In genomic region chr9:30519756-30520155, GRCh38 we compare ENCODE assay signal across 27 cellular contexts.
DNase-seq lines count a peak whose midpoint lies in the region; ATAC-seq and TF ChIP-seq lines count a peak whose summit lies in the region.
"Had no signal": no experiment of that assay in that cellular context is flagged by ENCODE, and none has a peak within 500 bp of the region (broad histone marks: within the 10 kb centered on the region; RNA-seq: fewer than 3 reads in every experiment).

No MANE protein-coding gene starts in this region.

- H3K27me3 ChIP-seq in foreskin keratinocyte = no peaks in the 10 kb centered on the region
- H3K27me3 ChIP-seq: BLaER1, SJCRH30 had no signal

- peak; percentile 28 for ATAC-seq in foreskin keratinocyte
- no peak for ATAC-seq in Right ventricle myocardium inferior
- no peak for ATAC-seq in HG03039 (IDR thresholded peaks at IDR 0.05; ENCODE audit: unreplicated experiment)
- ATAC-seq: left colon; stimulated activated memory B cell treated with anti-CD40 and anti-IgM and Interleukin-4, amounts not matched to agents 10 μg/mL and 1 μg/mL and 100 μg/mL, for 72 hours had no signal

- no peak overlapping the region for H3K27ac ChIP-seq in foreskin keratinocyte
- H3K27ac ChIP-seq: BLaER1, epithelial cell of prostate, SJCRH30 had no signal

- DNase-seq in A172 (ENCODE audit: low spot score) (peak; percentile 45), HPDE6-E6E7 (ENCODE audit: extremely low spot score) (peak; percentile 8), amniotic epithelial cell (ENCODE audit: low read depth) (peak; percentile 12), foreskin keratinocyte (peak in 1 of 2 donors; percentile 40), Right ventricle myocardium inferior (ENCODE audit: missing footprints) (no peak), mucosa of gallbladder (ENCODE audit: low spot score) (no peak)
- no peak for DNase-seq in stimulated activated naive CD4-positive, alpha-beta T cell treated with Interleukin-2 at 50 U/mL for 16 hours (lab: John Stamatoyannopoulos, UW)
- DNase-seq: activated CD4-positive, alpha-beta T cell treated with anti-CD3 and anti-CD28 coated beads for 1 hour; activated naive CD4-positive, alpha-beta T cell treated with anti-CD3 and anti-CD28 coated beads for 36 hours; activated T-cell treated with anti-CD3 and anti-CD28 coated beads, Interleukin-2, amount 50 U/mL, for 1 hour; aorta; Caco-2; DND-41; H9; IMR-90; left colon; naive B cell; NCI-H1105; NCI-H1930; NCI-H2227 treated with DMSO at 0.1 percent for 48 hours; nucleus accumbens; SJCRH30; stimulated activated CD4-positive, alpha-beta T cell treated with anti-CD3 and anti-CD28 coated beads, Interleukin-2, amount 100 ng/mL, for 48 hours had no signal

- intact Hi-C loops in Right ventricle myocardium inferior (cut with DNase I) = no loop called here

- no peaks in the 10 kb centered on the region for H3K4me1 ChIP-seq in foreskin keratinocyte
- H3K4me1 ChIP-seq: BLaER1, Caco-2 had no signal

- TF ChIP-seq CTCF in foreskin keratinocyte (conservative IDR thresholded peaks at IDR 0.05) = no peak

Comparison
In these comparisons a context has a peak if more than half of its experiments do, and no peak if none do; other contexts are left out.
1. DNase-seq: peak in A172 (single experiment), HPDE6-E6E7 (single experiment) and amniotic epithelial cell (single experiment); none in Right ventricle myocardium inferior (single experiment), stimulated activated naive CD4-positive, alpha-beta T cell treated with Interleukin-2 at 50 U/mL for 16 hours (single experiment) and mucosa of gallbladder (single experiment).